In genomic region chr2:218985021-218985324, GRCh38 we compare ENCODE assay signal across 11 cellular contexts. TPM values are rescaled to one million over a fixed set of nuclear protein-coding genes. Genes with fewer than 3 reads are reported as not detected.
DNase-seq lines count a peak whose midpoint lies in the region; ATAC-seq, FAIRE-seq and TF ChIP-seq lines count a peak whose summit lies in the region.
"Had no signal": no experiment of that assay in that cellular context is flagged by ENCODE, and none has a peak within 500 bp of the region (broad histone marks: within the 10 kb centered on the region; RNA-seq: fewer than 3 reads in every experiment).

FEV (minus strand) TSS chr2:218985184; CDS start chr2:218985075, 109 bp downstream.

- no peak for TF ChIP-seq CTCF in progenitor cell of endocrine pancreas (IDR thresholded peaks at IDR 0.05; ENCODE audit: unreplicated experiment)

- FAIRE-seq in RCC 7860 (lab: Jason Lieb, UNC) = no peak

- DNase-seq in NCI-H748 (lab: John Stamatoyannopoulos, UW; ENCODE audit: unreplicated experiment) (peak; percentile 68), NCI-H748 treated with DMSO at 0.1 percent for 48 hours (lab: John Stamatoyannopoulos, UW) (no peak), H7 (no peak), progenitor cell of endocrine pancreas (ENCODE audit: low spot score, unreplicated experiment) (no peak), RCC 7860 (ENCODE audit: low spot score) (no peak), SIG-M5 treated with dmso at 0.1 percent for 504 hours (lab: John Stamatoyannopoulos, UW; ENCODE audit: unreplicated experiment) (no peak)
- no peak for DNase-seq in effector memory CD8-positive, alpha-beta T cell
- DNase-seq: stimulated activated CD4-positive, alpha-beta T cell treated with anti-CD3 and anti-CD28 coated beads, Interleukin-4, amount 100 ng/mL, for 1 hour had no signal

- peak within 1 kb of the TSS; percentile 13 to 37 for H3K4me3 Mint-ChIP-seq in effector memory CD8-positive, alpha-beta T cell
- peak within 1 kb of the TSS; percentile 67 for H3K4me3 Mint-ChIP-seq in progenitor cell of endocrine pancreas (ENCODE audit: low read depth)

- no peaks in the 10 kb centered on the region for H3K9me3 Mint-ChIP-seq in effector memory CD8-positive, alpha-beta T cell
- no peaks in the 10 kb centered on the region for H3K9me3 Mint-ChIP-seq in progenitor cell of endocrine pancreas (ENCODE audit: low read depth)

- H3K4me1 Mint-ChIP-seq in effector memory CD8-positive, alpha-beta T cell (ENCODE audit: low read depth in 2 of 2) = peaks cover 23 to 24% of the 10 kb centered on the region in 2 donors
- H3K4me1 Mint-ChIP-seq in progenitor cell of endocrine pancreas (ENCODE audit: low read depth) = peaks cover 8% of the 10 kb centered on the region

- ATAC-seq in effector memory CD8-positive, alpha-beta T cell (replicated peaks) = no peak
- no peak for ATAC-seq in HG02981 (IDR thresholded peaks at IDR 0.05; ENCODE audit: unreplicated experiment)

- H3K36me3 Mint-ChIP-seq in effector memory CD8-positive, alpha-beta T cell (ENCODE audit: insufficient read depth) = peaks cover 8% of the 10 kb centered on the region
- no peaks in the 10 kb centered on the region for H3K36me3 Mint-ChIP-seq in progenitor cell of endocrine pancreas (ENCODE audit: insufficient read depth)

- H3K27me3 ChIP-seq in H7 (ENCODE audit: control insufficient read depth, insufficient read depth, low read length) = peaks cover 97% of the 10 kb centered on the region

- peaks cover 89 to 100% of the 10 kb centered on the region in 2 donors for H3K27me3 Mint-ChIP-seq in effector memory CD8-positive, alpha-beta T cell
- peaks cover 88% of the 10 kb centered on the region for H3K27me3 Mint-ChIP-seq in progenitor cell of endocrine pancreas

- H3K4me3 ChIP-seq in H7 (ENCODE audit: insufficient read depth, low read depth, low read length) = peak within 1 kb of the TSS; percentile 26

- peak within 1 kb of the TSS in 1 of 2 donors; percentile 17 for H3K27ac Mint-ChIP-seq in effector memory CD8-positive, alpha-beta T cell
- no peak within 1 kb of the TSS for H3K27ac Mint-ChIP-seq in progenitor cell of endocrine pancreas

- no peaks in the 10 kb centered on the region for H3K36me3 ChIP-seq in H7 (replicated peaks; ENCODE audit: control insufficient read depth, insufficient read depth, low read length)
- H3K36me3 ChIP-seq: upper lobe of left lung had no signal

RNA-seq across cellular contexts. Expression of gene FEV, which starts in this region (rescaled TPM):
- not detected in 2 replicates for total RNA-seq in H7 (2014; rRNA removed; shearing (Covaris generic))
- total RNA-seq in progenitor cell of endocrine pancreas = 13.5 and 15.6 TPM in 2 replicates
- total RNA-seq: glomerular endothelial cell, upper lobe of left lung had no signal

Comparison
In these comparisons a context has a peak if more than half of its experiments do, and no peak if none do; other contexts are left out.
1. RNA of gene FEV (total RNA-seq): 13.5 to 15.6 TPM in progenitor cell of endocrine pancreas; not detected in H7; every median in the first group is over 10 times any median in the second.